Comparison of ENCODE assay signal across 16 cellular contexts in genomic region chr7:121080913-121081326, GRCh38.
"Had no signal": no experiment of that assay in that cellular context is flagged by ENCODE, and none has a peak within 500 bp of the region (broad histone marks: within the 10 kb centered on the region; RNA-seq: fewer than 3 reads in every experiment).

No MANE protein-coding gene starts in this region.

- H3K4me1 ChIP-seq: esophagus squamous epithelium, lower lobe of right lung, upper lobe of left lung had no signal

- H3K27ac Mint-ChIP-seq: naive B cell; nephron progenitor cell; stimulated activated memory B cell treated with anti-CD40 and anti-IgM and Interleukin-4, amounts not matched to agents 10 μg/mL and 1 μg/mL and 100 μg/mL, for 72 hours; stimulated activated naive CD8-positive, alpha-beta T cell treated with anti-CD3 and anti-CD28 coated beads, Interleukin-15, Interleukin-2, amounts not matched to agents 100 ng/mL and 50 ng/mL, for 24 hours had no signal

- H3K27me3 Mint-ChIP-seq: naive B cell; stimulated activated memory B cell treated with anti-CD40 and anti-IgM and Interleukin-4, amounts not matched to agents 10 μg/mL and 1 μg/mL and 100 μg/mL, for 72 hours had no signal

- H3K4me2 ChIP-seq: hepatocyte had no signal

- H3K79me2 ChIP-seq: hepatocyte had no signal

- H3K27me3 ChIP-seq: esophagus squamous epithelium, hepatocyte, right atrium auricular region, tibial artery, upper lobe of left lung, uterus had no signal

- H3K9me3 ChIP-seq: esophagus squamous epithelium, left ventricle myocardium inferior, lower lobe of right lung, right atrium auricular region, tibial artery, upper lobe of left lung, uterus had no signal

- H3K4me3 ChIP-seq: esophagus squamous epithelium, hepatocyte, left ventricle myocardium inferior, lower lobe of right lung, right atrium auricular region, tibial artery, upper lobe of left lung, uterus had no signal

- H3K4me3 Mint-ChIP-seq: naive B cell; nephron progenitor cell; stimulated activated memory B cell treated with anti-CD40 and anti-IgM and Interleukin-4, amounts not matched to agents 10 μg/mL and 1 μg/mL and 100 μg/mL, for 72 hours; stimulated activated naive CD8-positive, alpha-beta T cell treated with anti-CD3 and anti-CD28 coated beads, Interleukin-15, Interleukin-2, amounts not matched to agents 100 ng/mL and 50 ng/mL, for 24 hours had no signal

- H3K36me3 ChIP-seq: esophagus squamous epithelium, left ventricle myocardium inferior, lower lobe of right lung, right atrium auricular region, tibial artery, upper lobe of left lung, uterus had no signal

- DNase-seq: esophagus squamous epithelium; kidney; left cardiac atrium; left ventricle myocardium inferior; lower lobe of right lung; posterior cingulate gyrus; stimulated activated CD4-positive, alpha-beta T cell treated with anti-CD3 and anti-CD28 coated beads, Interleukin-4, amount 100 ng/mL, for 1 hour; tibial artery; upper lobe of left lung; uterus had no signal

- H3K36me3 Mint-ChIP-seq: naive B cell; stimulated activated memory B cell treated with anti-CD40 and anti-IgM and Interleukin-4, amounts not matched to agents 10 μg/mL and 1 μg/mL and 100 μg/mL, for 72 hours had no signal

- H3K9me3 Mint-ChIP-seq: naive B cell; nephron progenitor cell; stimulated activated memory B cell treated with anti-CD40 and anti-IgM and Interleukin-4, amounts not matched to agents 10 μg/mL and 1 μg/mL and 100 μg/mL, for 72 hours; stimulated activated naive CD8-positive, alpha-beta T cell treated with anti-CD3 and anti-CD28 coated beads, Interleukin-15, Interleukin-2, amounts not matched to agents 100 ng/mL and 50 ng/mL, for 24 hours had no signal

- H2AFZ ChIP-seq: hepatocyte had no signal

- H3K27ac ChIP-seq: hepatocyte, lower lobe of right lung, upper lobe of left lung had no signal
